ENCODE assay signal across 21 cellular contexts in genomic region chr1:226609836-226610455, GRCh38.
DNase-seq lines count a peak whose midpoint lies in the region; ATAC-seq and TF ChIP-seq lines count a peak whose summit lies in the region.
"Had no signal": no experiment of that assay in that cellular context is flagged by ENCODE, and none has a peak within 500 bp of the region (broad histone marks: within the 10 kb centered on the region; RNA-seq: fewer than 3 reads in every experiment).

No MANE protein-coding gene starts in this region.

- H3K4me3 ChIP-seq in fibroblast of villous mesenchyme (ENCODE audit: low read depth, low read length) = no peak overlapping the region
- H3K4me3 ChIP-seq: HAP-1, mucosa of descending colon, PC-9, transverse colon had no signal

- peak; percentile 75 for DNase-seq in DMS 273 (lab: John Stamatoyannopoulos, UW; ENCODE audit: unreplicated experiment)
- peak; percentile 37 for DNase-seq in RPMI8226
- DNase-seq in fibroblast of villous mesenchyme (ENCODE audit: low read depth) = peak; percentile 56
- DNase-seq in sciatic nerve (ENCODE audit: low spot score) = peak; percentile 65
- DNase-seq in GM19240 (ENCODE audit: insufficient read length, low spot score) = no peak
- DNase-seq in MV-4-11 (lab: John Stamatoyannopoulos, UW) = no peak
- no peak for DNase-seq in stimulated activated CD4-positive, alpha-beta T cell treated with anti-CD3 and anti-CD28 coated beads, Interleukin-4, amount 100 ng/mL, for 1 hour
- DNase-seq: activated B cell treated with CpG ODN at 0.5 μM for 24 hours; activated CD4-positive, alpha-beta memory T cell treated with anti-CD3 and anti-CD28 coated beads for 36 hours; activated T-cell treated with anti-CD3 and anti-CD28 coated beads, Interleukin-2, amount 50 U/mL, for 48 hours; Calu3; cortex of kidney; mucosa of descending colon; NCI-H1436 treated with DMSO at 0.1 percent for 48 hours; NCI-H226; PC-9; retina; stimulated activated naive CD4-positive, alpha-beta T cell treated with Interleukin-2 at 50 U/mL for 16 hours; transverse colon had no signal

- no peak for TF ChIP-seq CTCF in fibroblast of villous mesenchyme (IDR thresholded peaks at IDR 0.05; ENCODE audit: insufficient read depth, low read depth, low read length)

- intact Hi-C loops in sciatic nerve (cut with DNase I) = no loop called here

- ATAC-seq in sciatic nerve (peak; percentile 91), GM18519 (IDR thresholded peaks at IDR 0.05; ENCODE audit: low FRiP score, unreplicated experiment) (no peak)
- ATAC-seq: mucosa of descending colon had no signal

Comparison
In these comparisons a context has a peak if more than half of its experiments do, and no peak if none do; other contexts are left out.
1. DNase-seq: peak in DMS 273 (single experiment), RPMI8226 (single experiment), fibroblast of villous mesenchyme (single experiment) and sciatic nerve (single experiment); none in GM19240 (single experiment), MV-4-11 (single experiment) and stimulated activated CD4-positive, alpha-beta T cell treated with anti-CD3 and anti-CD28 coated beads, Interleukin-4, amount 100 ng/mL, for 1 hour (single experiment).